In genomic region chr17:9700754-9701476, GRCh38 we compare ENCODE assay signal across 16 cellular contexts. TPM values are rescaled to one million over a fixed set of nuclear protein-coding genes. Genes with fewer than 3 reads are reported as not detected.
A peak's percentile ranks its signal among the peaks of the same experiment; 100 is the strongest.
DNase-seq lines count a peak whose midpoint lies in the region; ATAC-seq and TF ChIP-seq lines count a peak whose summit lies in the region.
"Had no signal": no experiment of that assay in that cellular context is flagged by ENCODE, and none has a peak within 500 bp of the region (broad histone marks: within the 10 kb centered on the region; RNA-seq: fewer than 3 reads in every experiment).

No MANE protein-coding gene starts in this region.

- peak overlapping the region; percentile 32 for H2BK5ac ChIP-seq in trophoblast cell (ENCODE audit: low read depth, low read length, poor library complexity)

- no peak overlapping the region for H2AFZ ChIP-seq in trophoblast cell (ENCODE audit: insufficient read depth, low read length, poor library complexity)

- H3K18ac ChIP-seq in trophoblast cell (ENCODE audit: low read length), result peak overlapping the region; percentile 0

- peak overlapping the region; percentile 25 for H2AK5ac ChIP-seq in trophoblast cell (ENCODE audit: low read length)

- H4K8ac ChIP-seq in trophoblast cell (ENCODE audit: low read depth, low read length), result peak overlapping the region; percentile 19

- no peak overlapping the region for H3K23ac ChIP-seq in trophoblast cell (ENCODE audit: low read length)

- H3K9ac ChIP-seq in BLaER1 treated with 17β-estradiol and CSF1 and Interleukin-3, amounts not matched to agents 10 nM and 100 nM, result no peak overlapping the region
- peak overlapping the region; percentile 2 for H3K9ac ChIP-seq in trophoblast cell (ENCODE audit: low read length)

- H3K4ac ChIP-seq in trophoblast cell (ENCODE audit: low read depth, low read length), result peak overlapping the region; percentile 16

- H2BK12ac ChIP-seq in trophoblast cell (ENCODE audit: low read length), result peak overlapping the region; percentile 19

- H2BK120ac ChIP-seq in trophoblast cell (ENCODE audit: insufficient read depth, low read length, poor library complexity), result peak overlapping the region; percentile 47

- peak overlapping the region; percentile 67 for H4K91ac ChIP-seq in trophoblast cell (ENCODE audit: low read depth, low read length)

- H3K36me3 ChIP-seq in BLaER1 treated with 17β-estradiol and CSF1 and Interleukin-3, amounts not matched to agents 10 nM and 100 nM, result peaks cover 0 to 20% (median 10%) of the 10 kb centered on the region in 11 experiments; a peak in 17 of 22 replicates
- H3K36me3 ChIP-seq in trophoblast cell (ENCODE audit: control insufficient read depth in 1 of 2, insufficient read depth in 2 of 2, low read length in 2 of 2), result peaks cover 30 to 39% of the 10 kb centered on the region in 2 experiments

- H3K4me1 ChIP-seq in BLaER1 treated with 17β-estradiol and CSF1 and Interleukin-3, amounts not matched to agents 10 nM and 100 nM, result peaks cover 19 to 87% (median 75%) of the 10 kb centered on the region in 10 experiments
- H3K4me1 ChIP-seq in foreskin keratinocyte, result no peaks in the 10 kb centered on the region
- H3K4me1 ChIP-seq in trophoblast cell (ENCODE audit: control insufficient read depth in 1 of 2, insufficient read depth in 2 of 2, low read length in 2 of 2), result peaks cover 25 to 27% of the 10 kb centered on the region in 2 experiments

- H3K4me3 Mint-ChIP-seq in osteocyte (ENCODE audit: unreplicated experiment) (no peak overlapping the region), Calu3 (ENCODE audit: low read depth, unreplicated experiment) (no peak overlapping the region), mesothelial cell of epicardium (no peak overlapping the region)
- H3K4me3 Mint-ChIP-seq: CD4-positive, CD25-positive, alpha-beta regulatory T cell had no signal

- no CpG with 5 or more reads among the region's 20 CpGs for WGBS in trophoblast cell (ENCODE audit: extremely low coverage, insufficient coverage, insufficient read length)

- H3K27ac Mint-ChIP-seq in osteocyte (ENCODE audit: unreplicated experiment), result no peak overlapping the region
- no peak overlapping the region for H3K27ac Mint-ChIP-seq in Calu3 (ENCODE audit: unreplicated experiment)
- no peak overlapping the region for H3K27ac Mint-ChIP-seq in mesothelial cell of epicardium
- H3K27ac Mint-ChIP-seq: CD4-positive, CD25-positive, alpha-beta regulatory T cell had no signal

- H3K36me3 Mint-ChIP-seq in osteocyte (ENCODE audit: unreplicated experiment) (peaks cover 9% of the 10 kb centered on the region), Calu3 (ENCODE audit: insufficient read depth, unreplicated experiment) (peaks cover 8% of the 10 kb centered on the region), mesothelial cell of epicardium (peaks cover 22% of the 10 kb centered on the region)
- H3K36me3 Mint-ChIP-seq: CD4-positive, CD25-positive, alpha-beta regulatory T cell had no signal

- no peaks in the 10 kb centered on the region for H3K79me2 ChIP-seq in trophoblast cell (ENCODE audit: control insufficient read depth, insufficient read depth, low read length, poor library complexity)

- H3K4me1 Mint-ChIP-seq in osteocyte (ENCODE audit: unreplicated experiment) (no peaks in the 10 kb centered on the region), Calu3 (ENCODE audit: low read depth, unreplicated experiment) (no peaks in the 10 kb centered on the region), mesothelial cell of epicardium (no peaks in the 10 kb centered on the region)
- H3K4me1 Mint-ChIP-seq: CD4-positive, CD25-positive, alpha-beta regulatory T cell had no signal

- no peaks in the 10 kb centered on the region for H4K20me1 ChIP-seq in BLaER1 treated with 17β-estradiol and CSF1 and Interleukin-3, amounts not matched to agents 10 nM and 100 nM

- peaks cover 8 to 24% (median 19%) of the 10 kb centered on the region in 11 experiments; a peak in 21 of 22 replicates for H3K9me3 ChIP-seq in BLaER1 treated with 17β-estradiol and CSF1 and Interleukin-3, amounts not matched to agents 10 nM and 100 nM (replicated peaks in 1 of 11)
- H3K9me3 ChIP-seq in trophoblast cell (ENCODE audit: insufficient read depth, low read depth, low read length), result peaks cover 3% of the 10 kb centered on the region

- H3K4me2 ChIP-seq in BLaER1 treated with 17β-estradiol and CSF1 and Interleukin-3, amounts not matched to agents 10 nM and 100 nM, result peak overlapping the region in 8 of 11 experiments; percentile 9 to 96 (median 75); a peak in 14 of 22 replicates
- peak overlapping the region; percentile 21 for H3K4me2 ChIP-seq in trophoblast cell (ENCODE audit: low read length)

- no peak overlapping the region for H4K12ac ChIP-seq in trophoblast cell (ENCODE audit: low read depth, low read length)

- H3K4me3 ChIP-seq in BLaER1 treated with 17β-estradiol and CSF1 and Interleukin-3, amounts not matched to agents 10 nM and 100 nM, result no peak overlapping the region
- H3K4me3 ChIP-seq in trophoblast cell (ENCODE audit: low read depth, low read length), result no peak overlapping the region

- H3K79me1 ChIP-seq in trophoblast cell (ENCODE audit: low read length), result peaks cover 8% of the 10 kb centered on the region

- TF ChIP-seq CTCF in foreskin keratinocyte (conservative IDR thresholded peaks at IDR 0.05) (no peak), osteocyte (IDR thresholded peaks at IDR 0.05) (no peak), Calu3 (IDR thresholded peaks at IDR 0.05; ENCODE audit: unreplicated experiment) (no peak), mesothelial cell of epicardium (IDR thresholded peaks at IDR 0.05; ENCODE audit: unreplicated experiment) (no peak)

- CTCF ChIA-PET in Calu3 (lab: Charles Lee), result no interaction called here

- H3K27ac ChIP-seq in BLaER1 treated with 17β-estradiol and CSF1 and Interleukin-3, amounts not matched to agents 10 nM and 100 nM, result no peak overlapping the region
- H3K27ac ChIP-seq in foreskin keratinocyte (no peak overlapping the region), trophoblast cell (ENCODE audit: low read depth, low read length) (peak overlapping the region; percentile 75)

- intact Hi-C loops in Calu3 (cut with micrococcal nuclease; ENCODE audit: unreplicated experiment), result no loop called here

- peak; percentile 15 for DNase-seq in M059J (ENCODE audit: low read depth)
- no peak for DNase-seq in foreskin keratinocyte
- peak; percentile 54 to 55 for DNase-seq in trophoblast cell
- no peak for DNase-seq in activated CD4-positive, CD25-positive, alpha-beta regulatory T cell treated with anti-CD3 and anti-CD28 coated beads, Interleukin-2, amount 50 U/mL, for 72 hours
- no peak for DNase-seq in osteocyte (ENCODE audit: extremely low spot score, unreplicated experiment)
- no peak for DNase-seq in Calu3
- DNase-seq in mesothelial cell of epicardium (ENCODE audit: low spot score in 2 of 2, unreplicated experiment in 2 of 2), result no peak
- DNase-seq: CD4-positive, CD25-positive, alpha-beta regulatory T cell; DMS79 treated with DMSO at 0.1 percent for 48 hours; EL; GDM1; IMR-90; KBM-7 had no signal

- no TSS peak for BruUV-seq in Calu3 (replicated peaks; lab: Mats Ljungman, UMichigan)

- peak overlapping the region; percentile 47 for H3K14ac ChIP-seq in trophoblast cell (ENCODE audit: low read length)

- no peaks in the 10 kb centered on the region for H3K27me3 ChIP-seq in BLaER1 treated with 17β-estradiol and CSF1 and Interleukin-3, amounts not matched to agents 10 nM and 100 nM
- H3K27me3 ChIP-seq in foreskin keratinocyte (no peaks in the 10 kb centered on the region), trophoblast cell (ENCODE audit: insufficient read depth, low read length) (no peaks in the 10 kb centered on the region)

- H3K27me3 Mint-ChIP-seq in osteocyte (ENCODE audit: unreplicated experiment) (no peaks in the 10 kb centered on the region), Calu3 (ENCODE audit: unreplicated experiment) (no peaks in the 10 kb centered on the region), mesothelial cell of epicardium (ENCODE audit: low read depth) (no peaks in the 10 kb centered on the region)

- ATAC-seq in foreskin keratinocyte, result peak; percentile 44
- ATAC-seq: HCT116 had no signal

- peaks cover 9% of the 10 kb centered on the region for H3K9me3 Mint-ChIP-seq in osteocyte (ENCODE audit: unreplicated experiment)
- H3K9me3 Mint-ChIP-seq in Calu3 (ENCODE audit: low read depth, unreplicated experiment), result no peaks in the 10 kb centered on the region
- peaks cover 9% of the 10 kb centered on the region for H3K9me3 Mint-ChIP-seq in mesothelial cell of epicardium

RNA-seq across cellular contexts. Expression of gene USP43, which starts 55.6 kb away (rescaled TPM):
- total RNA-seq in M059J (2014; rRNA removed; shearing (Covaris generic)), result 0.27 and 1.7 TPM in 2 replicates
- total RNA-seq in foreskin keratinocyte (6.0 and 8.3 TPM in 2 replicates), osteocyte (3.8 TPM in 2 replicates), Calu3 (2022) (6.7 and 8.5 TPM in 2 replicates), mesothelial cell of epicardium (8.9 to 10.2 TPM (median 9.7 TPM) in 3 replicates)
- polyA plus RNA-seq in foreskin keratinocyte, result 3.1 and 3.4 TPM in 2 replicates
- polyA plus RNA-seq in trophoblast cell (2013), result 9.7 and 10.0 TPM in 2 replicates
- total RNA-seq: CD4-positive, CD25-positive, alpha-beta regulatory T cell; IMR-90 had no signal
- polyA plus RNA-seq: AG04450; CD4-positive, CD25-positive, alpha-beta regulatory T cell; IMR-90 had no signal

Comparison
In these comparisons a context has a peak if more than half of its experiments do, and no peak if none do; other contexts are left out.
1. DNase-seq: peak in M059J (single experiment) and trophoblast cell (2 of 2); none in foreskin keratinocyte (0 of 2), activated CD4-positive, CD25-positive, alpha-beta regulatory T cell treated with anti-CD3 and anti-CD28 coated beads, Interleukin-2, amount 50 U/mL, for 72 hours (single experiment), osteocyte (single experiment), Calu3 (single experiment) and mesothelial cell of epicardium (0 of 2).